ENCODE assay signal across 1 cellular context in genomic region chr6:51844391-51844735, GRCh38.
TF ChIP-seq lines count a peak whose summit lies in the region.

No MANE protein-coding gene starts in this region.

TF ChIP-seq in WTC11, 78 proteins besides CTCF, POLR2A, EP300 and RAD21 (continued from another document):
- TF ChIP-seq ZNF512 (CRISPR knock-in tag; IDR thresholded peaks at IDR 0.05; ENCODE audit: borderline replicate concordance) (no peak), RELA (CRISPR knock-in tag; IDR thresholded peaks at IDR 0.05; ENCODE audit: borderline replicate concordance) (no peak), ETV6 (CRISPR knock-in tag; IDR thresholded peaks at IDR 0.05) (no peak), ZMAT4 (CRISPR knock-in tag; IDR thresholded peaks at IDR 0.05) (no peak), ZNF416 (CRISPR knock-in tag; IDR thresholded peaks at IDR 0.05) (no peak), HMGA2 (CRISPR knock-in tag; IDR thresholded peaks at IDR 0.05) (no peak), FOXP1 (CRISPR knock-in tag; IDR thresholded peaks at IDR 0.05; ENCODE audit: borderline replicate concordance) (no peak), NFE2L1 (CRISPR knock-in tag; IDR thresholded peaks at IDR 0.05) (no peak), ZNF532 (CRISPR knock-in tag; IDR thresholded peaks at IDR 0.05; ENCODE audit: borderline replicate concordance) (no peak)
